21 cellular contexts compared by ENCODE assay signal in genomic region chr6:144438103-144438502, GRCh38.
DNase-seq lines count a peak whose midpoint lies in the region; ATAC-seq and TF ChIP-seq lines count a peak whose summit lies in the region.
"Had no signal": no experiment of that assay in that cellular context is flagged by ENCODE, and none has a peak within 500 bp of the region (broad histone marks: within the 10 kb centered on the region; RNA-seq: fewer than 3 reads in every experiment).

No MANE protein-coding gene starts in this region.

- H3K4me3 ChIP-seq in left ventricle myocardium inferior (no peak overlapping the region), liver (ENCODE audit: low read depth in 1 of 3, low read length in 3 of 3) (no peak overlapping the region)
- H3K4me3 ChIP-seq: BLaER1, GM23248 had no signal

- TF ChIP-seq CTCF in left ventricle myocardium inferior (IDR thresholded peaks at IDR 0.05; ENCODE audit: borderline replicate concordance) (no peak), liver (IDR thresholded peaks at IDR 0.05; ENCODE audit: low read depth, low read length, missing input control) (no peak), progenitor cell of endocrine pancreas (IDR thresholded peaks at IDR 0.05; ENCODE audit: unreplicated experiment) (no peak)

- peaks cover 69% of the 10 kb centered on the region for H3K36me3 Mint-ChIP-seq in progenitor cell of endocrine pancreas (ENCODE audit: insufficient read depth)
- peaks cover 21 to 52% of the 10 kb centered on the region in 2 donors for H3K36me3 Mint-ChIP-seq in activated T-cell treated with anti-CD3 and anti-CD28 coated beads, Interleukin-2, amount 50 U/mL, for 72 hours (ENCODE audit: insufficient read depth in 2 of 2)
- peaks cover 55 to 63% of the 10 kb centered on the region in 2 donors for H3K36me3 Mint-ChIP-seq in stimulated activated naive B cell treated with anti-CD40 and anti-IgM and Interleukin-4, amounts not matched to agents 10 μg/mL and 1 μg/mL and 100 μg/mL, for 72 hours

- no peak overlapping the region for H3K9ac ChIP-seq in liver (ENCODE audit: low read depth in 1 of 2, low read length in 2 of 2)
- H3K9ac ChIP-seq: BLaER1, GM23248 had no signal

- TF ChIP-seq RAD21 in liver (IDR thresholded peaks at IDR 0.05): peak; percentile 15 to 23

- H3K27ac Mint-ChIP-seq in progenitor cell of endocrine pancreas: peak overlapping the region; percentile 61
- H3K27ac Mint-ChIP-seq in activated T-cell treated with anti-CD3 and anti-CD28 coated beads, Interleukin-2, amount 50 U/mL, for 72 hours: no peak overlapping the region
- no peak overlapping the region for H3K27ac Mint-ChIP-seq in stimulated activated naive B cell treated with anti-CD40 and anti-IgM and Interleukin-4, amounts not matched to agents 10 μg/mL and 1 μg/mL and 100 μg/mL, for 72 hours
- H3K27ac Mint-ChIP-seq: CD4-positive, CD25-positive, alpha-beta regulatory T cell; CD8-positive, alpha-beta T cell had no signal

- no peak for ATAC-seq in GM19324 (IDR thresholded peaks at IDR 0.05; ENCODE audit: low FRiP score, unreplicated experiment)
- no peak for ATAC-seq in activated T-cell treated with anti-CD3 and anti-CD28 coated beads, Interleukin-2, amount 50 U/mL, for 72 hours (replicated peaks in 1 of 2)
- no peak for ATAC-seq in stimulated activated naive B cell treated with anti-CD40 and anti-IgM and Interleukin-4, amounts not matched to agents 10 μg/mL and 1 μg/mL and 100 μg/mL, for 72 hours (replicated peaks)
- ATAC-seq: CD8-positive, alpha-beta T cell had no signal

- no peak for DNase-seq in left ventricle myocardium inferior
- no peak for DNase-seq in cardiac septum (ENCODE audit: low spot score)
- no peak for DNase-seq in progenitor cell of endocrine pancreas (ENCODE audit: low spot score, unreplicated experiment)
- DNase-seq in activated T-cell treated with anti-CD3 and anti-CD28 coated beads, Interleukin-2, amount 50 U/mL, for 72 hours: no peak
- no peak for DNase-seq in stimulated activated naive B cell treated with anti-CD40 and anti-IgM and Interleukin-4, amounts not matched to agents 10 μg/mL and 1 μg/mL and 100 μg/mL, for 72 hours
- DNase-seq: Caco-2; CD4-positive, CD25-positive, alpha-beta regulatory T cell; CD8-positive, alpha-beta T cell; DMS 273 treated with DMSO at 0.1 percent for 48 hours; DMS79; EL; GF-D8; GM23248; H7; HCEC 1CT had no signal

- H3K36me3 ChIP-seq in left ventricle myocardium inferior (peaks cover 63% of the 10 kb centered on the region), liver (ENCODE audit: control insufficient read depth in 4 of 4, insufficient read depth in 3 of 4, low read depth in 1 of 4, low read length in 3 of 4) (peaks cover 6 to 25% (median 18%) of the 10 kb centered on the region in 4 donors)

- intact Hi-C loops in left ventricle myocardium inferior (cut with micrococcal nuclease): loop anchor here (10.0 kb wide), 1 partner anchor 143 kb away; no protein-coding TSS in a partner anchor
- intact Hi-C loops in cardiac septum (cut with DNase I): no loop called here

- no peaks in the 10 kb centered on the region for H3K27me3 Mint-ChIP-seq in progenitor cell of endocrine pancreas
- no peaks in the 10 kb centered on the region for H3K27me3 Mint-ChIP-seq in activated T-cell treated with anti-CD3 and anti-CD28 coated beads, Interleukin-2, amount 50 U/mL, for 72 hours (ENCODE audit: low read depth)
- H3K27me3 Mint-ChIP-seq in stimulated activated naive B cell treated with anti-CD40 and anti-IgM and Interleukin-4, amounts not matched to agents 10 μg/mL and 1 μg/mL and 100 μg/mL, for 72 hours: no peaks in the 10 kb centered on the region
- H3K27me3 Mint-ChIP-seq: B cell; CD4-positive, CD25-positive, alpha-beta regulatory T cell had no signal

- H3K27ac ChIP-seq in left ventricle myocardium inferior (replicated peaks) (peak overlapping the region; percentile 41), liver (ENCODE audit: low read depth in 1 of 2, low read length in 2 of 2) (no peak overlapping the region)
- H3K27ac ChIP-seq: 22Rv1, BLaER1, C4-2B, GM23248 had no signal

- 42% methylated on average over 1 of the region's 1 CpG for WGBS in liver

- peaks cover 21% of the 10 kb centered on the region for H3K4me1 Mint-ChIP-seq in progenitor cell of endocrine pancreas (ENCODE audit: low read depth)
- H3K4me1 Mint-ChIP-seq in activated T-cell treated with anti-CD3 and anti-CD28 coated beads, Interleukin-2, amount 50 U/mL, for 72 hours (ENCODE audit: low read depth): peaks cover 9% of the 10 kb centered on the region
- peaks cover 13 to 29% of the 10 kb centered on the region in 2 donors for H3K4me1 Mint-ChIP-seq in stimulated activated naive B cell treated with anti-CD40 and anti-IgM and Interleukin-4, amounts not matched to agents 10 μg/mL and 1 μg/mL and 100 μg/mL, for 72 hours
- H3K4me1 Mint-ChIP-seq: B cell had no signal

- H3K9me3 Mint-ChIP-seq in progenitor cell of endocrine pancreas (ENCODE audit: low read depth): peaks cover 30% of the 10 kb centered on the region
- H3K9me3 Mint-ChIP-seq in activated T-cell treated with anti-CD3 and anti-CD28 coated beads, Interleukin-2, amount 50 U/mL, for 72 hours: peaks cover 7 to 8% of the 10 kb centered on the region in 2 donors
- peaks cover 13 to 14% of the 10 kb centered on the region in 2 donors for H3K9me3 Mint-ChIP-seq in stimulated activated naive B cell treated with anti-CD40 and anti-IgM and Interleukin-4, amounts not matched to agents 10 μg/mL and 1 μg/mL and 100 μg/mL, for 72 hours

- H3K4me3 Mint-ChIP-seq in progenitor cell of endocrine pancreas (ENCODE audit: low read depth): no peak overlapping the region
- no peak overlapping the region for H3K4me3 Mint-ChIP-seq in activated T-cell treated with anti-CD3 and anti-CD28 coated beads, Interleukin-2, amount 50 U/mL, for 72 hours
- H3K4me3 Mint-ChIP-seq in stimulated activated naive B cell treated with anti-CD40 and anti-IgM and Interleukin-4, amounts not matched to agents 10 μg/mL and 1 μg/mL and 100 μg/mL, for 72 hours: no peak overlapping the region
- H3K4me3 Mint-ChIP-seq: B cell; CD4-positive, CD25-positive, alpha-beta regulatory T cell; CD8-positive, alpha-beta T cell had no signal

- peaks cover 6% of the 10 kb centered on the region for H3K9me3 ChIP-seq in left ventricle myocardium inferior (replicated peaks)
- no peaks in the 10 kb centered on the region for H3K9me3 ChIP-seq in liver (ENCODE audit: control insufficient read depth in 4 of 4, low read length in 3 of 4)

- H3K27me3 ChIP-seq in left ventricle myocardium inferior (ENCODE audit: low read depth) (no peaks in the 10 kb centered on the region), liver (ENCODE audit: control insufficient read depth in 4 of 4, insufficient read depth in 4 of 4, low read length in 3 of 4) (no peaks in the 10 kb centered on the region)
- H3K27me3 ChIP-seq: BLaER1 had no signal

- H3K4me1 ChIP-seq in left ventricle myocardium inferior: peaks cover 34% of the 10 kb centered on the region
- H3K4me1 ChIP-seq in liver (ENCODE audit: control insufficient read depth in 4 of 4, insufficient read depth in 4 of 4, low read length in 3 of 4): peaks cover 3 to 14% (median 3%) of the 10 kb centered on the region in 4 donors
- H3K4me1 ChIP-seq: BLaER1, Caco-2 had no signal

TF ChIP-seq in liver, 16 proteins besides CTCF, POLR2A, EP300 and RAD21 (continues in another document):
- no peak for TF ChIP-seq FOXA1 (IDR thresholded peaks at IDR 0.05)
- TF ChIP-seq RXRA (IDR thresholded peaks at IDR 0.05): no peak
- peak; percentile 21 for TF ChIP-seq MAX (IDR thresholded peaks at IDR 0.05)
- peak; percentile 67 to 72 for TF ChIP-seq HNF4A (conservative IDR thresholded peaks at IDR 0.05)
- TF ChIP-seq HNF4G (IDR thresholded peaks at IDR 0.05): peak; percentile 18
- peak; percentile 51 for TF ChIP-seq SP1 (IDR thresholded peaks at IDR 0.05)
- TF ChIP-seq GABPA (IDR thresholded peaks at IDR 0.05 in 1 of 2, conservative IDR thresholded peaks at IDR 0.05 in 1 of 2): no peak
- peak; percentile 69 for TF ChIP-seq YY1 (IDR thresholded peaks at IDR 0.05)
- TF ChIP-seq, protein P1, sequence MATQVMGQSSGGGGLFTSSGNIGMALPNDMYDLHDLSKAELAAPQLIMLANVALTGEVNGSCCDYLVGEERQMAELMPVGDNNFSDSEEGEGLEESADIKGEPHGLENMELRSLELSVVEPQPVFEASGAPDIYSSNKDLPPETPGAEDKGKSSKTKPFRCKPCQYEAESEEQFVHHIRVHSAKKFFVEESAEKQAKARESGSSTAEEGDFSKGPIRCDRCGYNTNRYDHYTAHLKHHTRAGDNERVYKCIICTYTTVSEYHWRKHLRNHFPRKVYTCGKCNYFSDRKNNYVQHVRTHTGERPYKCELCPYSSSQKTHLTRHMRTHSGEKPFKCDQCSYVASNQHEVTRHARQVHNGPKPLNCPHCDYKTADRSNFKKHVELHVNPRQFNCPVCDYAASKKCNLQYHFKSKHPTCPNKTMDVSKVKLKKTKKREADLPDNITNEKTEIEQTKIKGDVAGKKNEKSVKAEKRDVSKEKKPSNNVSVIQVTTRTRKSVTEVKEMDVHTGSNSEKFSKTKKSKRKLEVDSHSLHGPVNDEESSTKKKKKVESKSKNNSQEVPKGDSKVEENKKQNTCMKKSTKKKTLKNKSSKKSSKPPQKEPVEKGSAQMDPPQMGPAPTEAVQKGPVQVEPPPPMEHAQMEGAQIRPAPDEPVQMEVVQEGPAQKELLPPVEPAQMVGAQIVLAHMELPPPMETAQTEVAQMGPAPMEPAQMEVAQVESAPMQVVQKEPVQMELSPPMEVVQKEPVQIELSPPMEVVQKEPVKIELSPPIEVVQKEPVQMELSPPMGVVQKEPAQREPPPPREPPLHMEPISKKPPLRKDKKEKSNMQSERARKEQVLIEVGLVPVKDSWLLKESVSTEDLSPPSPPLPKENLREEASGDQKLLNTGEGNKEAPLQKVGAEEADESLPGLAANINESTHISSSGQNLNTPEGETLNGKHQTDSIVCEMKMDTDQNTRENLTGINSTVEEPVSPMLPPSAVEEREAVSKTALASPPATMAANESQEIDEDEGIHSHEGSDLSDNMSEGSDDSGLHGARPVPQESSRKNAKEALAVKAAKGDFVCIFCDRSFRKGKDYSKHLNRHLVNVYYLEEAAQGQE (IDR thresholded peaks at IDR 0.05): no peak
- no peak for TF ChIP-seq TAF1 (conservative IDR thresholded peaks at IDR 0.05)
- TF ChIP-seq FOXA2 (IDR thresholded peaks at IDR 0.05): no peak
- no peak for TF ChIP-seq EGR1 (IDR thresholded peaks at IDR 0.05; ENCODE audit: low read depth in 2 of 2)
- TF ChIP-seq JUND (IDR thresholded peaks at IDR 0.05): no peak
- no peak for TF ChIP-seq NR2F2 (IDR thresholded peaks at IDR 0.05)
